Comparison of ENCODE assay signal across 8 cellular contexts in the genomic region with DNA sequence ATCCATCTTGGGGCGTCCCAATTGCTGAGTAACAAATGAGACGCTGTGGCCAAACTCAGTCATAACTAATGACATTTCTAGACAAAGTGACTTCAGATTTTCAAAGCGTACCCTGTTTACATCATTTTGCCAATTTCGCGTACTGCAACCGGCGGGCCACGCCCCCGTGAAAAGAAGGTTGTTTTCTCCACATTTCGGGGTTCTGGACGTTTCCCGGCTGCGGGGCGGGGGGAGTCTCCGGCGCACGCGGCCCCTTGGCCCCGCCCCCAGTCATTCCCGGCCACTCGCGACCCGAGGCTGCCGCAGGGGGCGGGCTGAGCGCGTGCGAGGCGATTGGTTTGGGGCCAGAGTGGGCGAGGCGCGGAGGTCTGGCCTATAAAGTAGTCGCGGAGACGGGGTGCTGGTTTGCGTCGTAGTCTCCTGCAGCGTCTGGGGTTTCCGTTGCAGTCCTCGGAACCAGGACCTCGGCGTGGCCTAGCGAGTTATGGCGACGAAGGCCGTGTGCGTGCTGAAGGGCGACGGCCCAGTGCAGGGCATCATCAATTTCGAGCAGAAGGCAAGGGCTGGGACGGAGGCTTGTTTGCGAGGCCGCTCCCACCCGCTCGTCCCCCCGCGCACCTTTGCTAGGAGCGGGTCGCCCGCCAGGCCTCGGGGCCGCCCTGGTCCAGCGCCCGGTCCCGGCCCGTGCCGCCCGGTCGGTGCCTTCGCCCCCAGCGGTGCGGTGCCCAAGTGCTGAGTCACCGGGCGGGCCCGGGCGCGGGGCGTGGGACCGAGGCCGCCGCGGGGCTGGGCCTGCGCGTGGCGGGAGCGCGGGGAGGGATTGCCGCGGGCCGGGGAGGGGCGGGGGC. TPM values are rescaled to one million over a fixed set of nuclear protein-coding genes. Genes with fewer than 3 reads are reported as not detected.
DNase-seq lines count a peak whose midpoint lies in the region; ATAC-seq, FAIRE-seq and TF ChIP-seq lines count a peak whose summit lies in the region.

A gene (plus strand): TSS at position 408 of the 848 bp plus-strand sequence. CDS start 77 bp downstream, at position 485.

- no peak for TF ChIP-seq CTCF in Caco-2 (IDR thresholded peaks at IDR 0.05; ENCODE audit: insufficient read depth in 1 of 2, low read depth in 1 of 2, low read length in 1 of 2, severe bottlenecking in 1 of 2, unreplicated experiment in 1 of 2)

- BruUV-seq in Caco-2 (replicated peaks; lab: Mats Ljungman, UMichigan): no TSS peak

- H3K36me3 Mint-ChIP-seq in Caco-2 (ENCODE audit: insufficient read depth, unreplicated experiment) (peaks cover 31% of the 10 kb centered on the region), memory B cell (peaks cover 6% of the 10 kb centered on the region)
- peaks cover 27% of the 10 kb centered on the region for H3K36me3 Mint-ChIP-seq in effector memory CD8-positive, alpha-beta T cell (ENCODE audit: insufficient read depth)

- H3K9me3 Mint-ChIP-seq in Caco-2 (ENCODE audit: unreplicated experiment): no peaks in the 10 kb centered on the region
- H3K9me3 Mint-ChIP-seq in effector memory CD8-positive, alpha-beta T cell: no peaks in the 10 kb centered on the region
- no peaks in the 10 kb centered on the region for H3K9me3 Mint-ChIP-seq in memory B cell

- DNase-seq in Caco-2: peak; percentile 93 to 96
- peak; percentile 94 for DNase-seq in HTR-8/SVneo (ENCODE audit: insufficient read length, low spot score)
- DNase-seq in NOMO-1 treated with DMSO at 0.1 percent for 48 hours (lab: John Stamatoyannopoulos, UW; ENCODE audit: unreplicated experiment): peak; percentile 94
- peak; percentile 90 to 92 for DNase-seq in activated CD8-positive, alpha-beta memory T cell treated with anti-CD3 and anti-CD28 coated beads for 4 hours (ENCODE audit: low read depth in 2 of 2)
- peak; percentile 94 to 95 (median 95) for DNase-seq in effector memory CD8-positive, alpha-beta T cell
- peak; percentile 91 to 93 for DNase-seq in memory B cell (ENCODE audit: low spot score in 2 of 2)
- DNase-seq in stimulated activated CD8-positive, alpha-beta memory T cell treated with anti-CD3 and anti-CD28 coated beads, Interleukin-12 subunit alpha, Interleukin-12 subunit beta, amount 100 ng/mL, for 1 hour (ENCODE audit: low read depth): peak; percentile 91

- H3K27me3 ChIP-seq in Caco-2 (replicated peaks; ENCODE audit: control insufficient read depth, insufficient read depth, low read length): no peaks in the 10 kb centered on the region

- H3K4me3 ChIP-seq in Caco-2 (ENCODE audit: low read depth, low read length): peak within 1 kb of the TSS; percentile 97

- POLR2A ChIA-PET in Caco-2 (lab: Charles Lee): no interaction called here

- intact Hi-C loops in Caco-2 (cut with micrococcal nuclease; ENCODE audit: unreplicated experiment): no loop called here

- CTCF ChIA-PET in Caco-2 (lab: Charles Lee): no interaction called here

- H3K27me3 Mint-ChIP-seq in Caco-2 (ENCODE audit: insufficient read depth, unreplicated experiment) (no peaks in the 10 kb centered on the region), memory B cell (no peaks in the 10 kb centered on the region)
- no peaks in the 10 kb centered on the region for H3K27me3 Mint-ChIP-seq in effector memory CD8-positive, alpha-beta T cell

- no peaks in the 10 kb centered on the region for H3K4me1 ChIP-seq in Caco-2

- H3K4me1 Mint-ChIP-seq in Caco-2 (ENCODE audit: low read depth, unreplicated experiment) (peaks cover 7% of the 10 kb centered on the region), memory B cell (peaks cover 29% of the 10 kb centered on the region)
- H3K4me1 Mint-ChIP-seq in effector memory CD8-positive, alpha-beta T cell (ENCODE audit: low read depth in 2 of 2): peaks cover 42 to 64% of the 10 kb centered on the region in 2 donors

- H3K9me3 ChIP-seq in Caco-2: no peaks in the 10 kb centered on the region

- H3K27ac Mint-ChIP-seq in Caco-2 (ENCODE audit: unreplicated experiment): peak within 1 kb of the TSS; percentile 94
- H3K27ac Mint-ChIP-seq in effector memory CD8-positive, alpha-beta T cell: peak within 1 kb of the TSS; percentile 93 to 94
- H3K27ac Mint-ChIP-seq in memory B cell: peak within 1 kb of the TSS; percentile 97

- FAIRE-seq in HTR-8/SVneo (lab: Jason Lieb, UNC): peak; percentile 69

- ATAC-seq in GM21381 (IDR thresholded peaks at IDR 0.05; ENCODE audit: unreplicated experiment) (peak; percentile 94), memory B cell (ENCODE audit: low read depth) (peak; percentile 95)
- ATAC-seq in effector memory CD8-positive, alpha-beta T cell (replicated peaks): peak; percentile 94

- H3K36me3 ChIP-seq in Caco-2 (ENCODE audit: control insufficient read depth, insufficient read depth, low read length): no peaks in the 10 kb centered on the region

- H3K4me3 Mint-ChIP-seq in Caco-2 (ENCODE audit: unreplicated experiment) (peak within 1 kb of the TSS; percentile 92), memory B cell (peak within 1 kb of the TSS; percentile 100)
- peak within 1 kb of the TSS; percentile 95 for H3K4me3 Mint-ChIP-seq in effector memory CD8-positive, alpha-beta T cell

RNA-seq across cellular contexts. Expression of the gene that starts here (rescaled TPM):
- total RNA-seq in Caco-2 (2022): 227 and 238 TPM in 2 replicates

Comparison
In these comparisons a context has a peak if more than half of its experiments do, and no peak if none do; other contexts are left out.
1. Peak in every context shown above with its lines: DNase-seq, ATAC-seq and H3K4me3 ChIP-seq.